Comparison of ENCODE assay signal across 10 cellular contexts in genomic region chr9:101487443-101487855, GRCh38. TPM values are rescaled to one million over a fixed set of nuclear protein-coding genes. Genes with fewer than 3 reads are reported as not detected.
A peak's percentile ranks its signal among the peaks of the same experiment; 100 is the strongest.
DNase-seq lines count a peak whose midpoint lies in the region; ATAC-seq, FAIRE-seq and TF ChIP-seq lines count a peak whose summit lies in the region.
"Had no signal": no experiment of that assay in that cellular context is flagged by ENCODE, and none has a peak within 500 bp of the region (broad histone marks: within the 10 kb centered on the region; RNA-seq: fewer than 3 reads in every experiment).

No MANE protein-coding gene starts in this region.

- dilution Hi-C loops in keratinocyte (cut with MboI; ENCODE audit: extremely low pct_ligation_motif_present, low sequenced_read_pairs) = no loop called here

- H2AFZ ChIP-seq in astrocyte (ENCODE audit: low read depth, low read length) (peak overlapping the region; percentile 96), keratinocyte (ENCODE audit: control insufficient read depth, low read length) (peak overlapping the region; percentile 89)

- H3K9me3 ChIP-seq in HUES64 (ENCODE audit: insufficient read depth, low read depth, low read length) (no peaks in the 10 kb centered on the region), astrocyte (ENCODE audit: insufficient read depth, low read depth, low read length) (no peaks in the 10 kb centered on the region), keratinocyte (ENCODE audit: control insufficient read depth, low read depth, low read length) (no peaks in the 10 kb centered on the region), T-helper 17 cell (ENCODE audit: control insufficient read depth, low read length, poor library complexity, severe bottlenecking) (no peaks in the 10 kb centered on the region)

- H3K27me3 Mint-ChIP-seq in astrocyte (ENCODE audit: low read depth, unreplicated experiment) (no peaks in the 10 kb centered on the region), T-helper 17 cell (peaks cover 61% of the 10 kb centered on the region)

- H3K4me1 Mint-ChIP-seq in astrocyte (ENCODE audit: low read depth, unreplicated experiment) (peaks cover 2% of the 10 kb centered on the region), T-helper 17 cell (peaks cover 4% of the 10 kb centered on the region)

- H3K36me3 Mint-ChIP-seq in astrocyte (ENCODE audit: low read depth, unreplicated experiment) (no peaks in the 10 kb centered on the region), T-helper 17 cell (ENCODE audit: low read depth) (peaks cover 2% of the 10 kb centered on the region)

- no peak for DNase-seq in astrocyte (ENCODE audit: low read depth)
- no peak for DNase-seq in keratinocyte (ENCODE audit: low read depth, low spot score)
- DNase-seq in NCI-H2196 (lab: John Stamatoyannopoulos, UW; ENCODE audit: unreplicated experiment) = no peak
- DNase-seq in T-helper 17 cell = no peak
- DNase-seq: T1000 had no signal

- no peaks in the 10 kb centered on the region for H3K9me1 ChIP-seq in keratinocyte (ENCODE audit: control insufficient read depth, extremely low read depth, insufficient read depth, low read length)

- no peaks in the 10 kb centered on the region for H3K36me3 ChIP-seq in HUES64 (ENCODE audit: insufficient read depth, low read length)
- no peaks in the 10 kb centered on the region for H3K36me3 ChIP-seq in astrocyte (ENCODE audit: insufficient read depth, low read length)
- H3K36me3 ChIP-seq in keratinocyte (ENCODE audit: control insufficient read depth in 2 of 2, extremely low read depth in 1 of 2, insufficient read depth in 2 of 2, low read length in 2 of 2) = no peaks in the 10 kb centered on the region

- H3K4me2 ChIP-seq in astrocyte (ENCODE audit: low read length) = peak overlapping the region; percentile 99
- H3K4me2 ChIP-seq in keratinocyte (ENCODE audit: control insufficient read depth, extremely low read depth, insufficient read depth, low read depth, low read length) = peak overlapping the region; percentile 85

- 70% methylated on average over 9 of the region's 9 CpGs for WGBS in HUES64

- H3K4me3 ChIP-seq in HUES64 (ENCODE audit: low read length) (peak overlapping the region; percentile 79), astrocyte (ENCODE audit: insufficient read depth, low read depth, low read length) (peak overlapping the region; percentile 75), keratinocyte (ENCODE audit: control insufficient read depth in 2 of 3, extremely low read depth in 1 of 3, insufficient read depth in 2 of 3, low read depth in 1 of 3, low read length in 3 of 3) (peak overlapping the region in 2 of 3 experiments; percentile 72 to 80), skin epidermis (peak overlapping the region in 4 of 7 experiments; percentile 42 to 67 (median 58))
- H3K4me3 ChIP-seq: GM12878 had no signal

- H4K20me1 ChIP-seq in astrocyte (ENCODE audit: insufficient read depth, low read length) (no peaks in the 10 kb centered on the region), keratinocyte (ENCODE audit: control insufficient read depth, extremely low read depth, insufficient read depth, low read length) (no peaks in the 10 kb centered on the region)

- no peak for ATAC-seq in GM18517 (IDR thresholded peaks at IDR 0.05; ENCODE audit: unreplicated experiment)
- ATAC-seq in T-helper 17 cell = no peak
- no peak for ATAC-seq in HG03460 (IDR thresholded peaks at IDR 0.05; ENCODE audit: unreplicated experiment)
- ATAC-seq: GM12878 had no signal

- H3K9me3 Mint-ChIP-seq in astrocyte (ENCODE audit: unreplicated experiment) = no peaks in the 10 kb centered on the region

- H3K4me3 Mint-ChIP-seq in astrocyte (ENCODE audit: unreplicated experiment) = peak overlapping the region; percentile 95
- no peak overlapping the region for H3K4me3 Mint-ChIP-seq in T-helper 17 cell

- H3K27ac Mint-ChIP-seq in astrocyte (ENCODE audit: unreplicated experiment) (no peak overlapping the region), T-helper 17 cell (no peak overlapping the region)

- TF ChIP-seq CTCF in astrocyte (IDR thresholded peaks at IDR 0.05; ENCODE audit: insufficient read depth, low read depth, low read length) (no peak), keratinocyte (optimal IDR thresholded peaks at IDR 0.05 in 1 of 3, IDR thresholded peaks at IDR 0.05 in 1 of 3, conservative IDR thresholded peaks at IDR 0.05 in 1 of 3; ENCODE audit: extremely low read depth in 1 of 3, insufficient read depth in 2 of 3, low read length in 3 of 3) (no peak)

- peaks cover 8% of the 10 kb centered on the region for H3K4me1 ChIP-seq in HUES64 (ENCODE audit: insufficient read depth, low read length)
- H3K4me1 ChIP-seq in astrocyte (ENCODE audit: insufficient read depth, low read length) = no peaks in the 10 kb centered on the region
- peaks cover 13% of the 10 kb centered on the region for H3K4me1 ChIP-seq in keratinocyte (ENCODE audit: control insufficient read depth, extremely low read depth, insufficient read depth, low read length)

- H3K27me3 ChIP-seq in HUES64 (ENCODE audit: insufficient read depth, low read length) (peaks cover 20% of the 10 kb centered on the region), astrocyte (ENCODE audit: insufficient read depth, low read length) (no peaks in the 10 kb centered on the region), keratinocyte (ENCODE audit: control insufficient read depth, extremely low read depth, insufficient read depth, low read length) (no peaks in the 10 kb centered on the region)

- H3K79me2 ChIP-seq in astrocyte (ENCODE audit: insufficient read depth, low read length) (no peaks in the 10 kb centered on the region), keratinocyte (ENCODE audit: control insufficient read depth, insufficient read depth, low read length) (peaks cover 2% of the 10 kb centered on the region)

- FAIRE-seq in astrocyte (lab: Jason Lieb, UNC) (no peak), keratinocyte (lab: Jason Lieb, UNC) (no peak)
- FAIRE-seq: GM12878 had no signal

- H3K9ac ChIP-seq in HUES64 (ENCODE audit: low read depth, low read length) (peak overlapping the region; percentile 76), astrocyte (ENCODE audit: low read length) (peak overlapping the region; percentile 74), keratinocyte (ENCODE audit: control insufficient read depth, extremely low read depth, insufficient read depth, low read length) (peak overlapping the region; percentile 74)

- H3K27ac ChIP-seq in HUES64 (ENCODE audit: low read depth, low read length) (no peak overlapping the region), astrocyte (ENCODE audit: low read depth, low read length) (no peak overlapping the region), keratinocyte (ENCODE audit: control insufficient read depth, insufficient read depth, low read length) (peak overlapping the region; percentile 66), skin epidermis (peak overlapping the region in 17 of 21 experiments; percentile 65 to 94 (median 87))

RNA-seq across cellular contexts. Expression of gene RNF20, which starts 46.2 kb away (rescaled TPM):
- 31.2 TPM for polyA plus RNA-seq in HUES64 (2013, experiment 1 of 2)
- polyA plus RNA-seq in HUES64 (2013, experiment 2 of 2) = 31.1 TPM
- total RNA-seq in astrocyte (42.8 and 50.5 TPM in 2 replicates), T-helper 17 cell (10 to 100 TPM; 29.8 to 34.9 TPM)
- 19.4 to 28.8 TPM (median 21.6 TPM) in 3 replicates for polyA plus RNA-seq in keratinocyte
- polyA plus RNA-seq in keratinocyte (2011; ENCODE audit: low read depth) = 54.6 TPM
- 15.7 and 23.2 TPM in 2 replicates for polyA plus RNA-seq in keratinocyte (2011; cell fraction: cytosol; rRNA removed)
- 19.7 and 29.0 TPM in 2 replicates for polyA plus RNA-seq in keratinocyte (2011; cell fraction: nucleus; rRNA removed)
- polyA plus RNA-seq in keratinocyte (2012; ENCODE audit: low replicate concordance) = 13.9 and 26.0 TPM in 2 replicates
- polyA minus RNA-seq in keratinocyte = 14.3 to 44.5 TPM (median 27.2 TPM) in 3 replicates
- polyA minus RNA-seq in keratinocyte (2011; cell fraction: cytosol; rRNA and poly(A)+ RNA removed) = 9.2 TPM
- polyA minus RNA-seq in keratinocyte (2011; cell fraction: nucleus; rRNA and poly(A)+ RNA removed) = 9.4 and 19.6 TPM in 2 replicates

RNA-seq across cellular contexts. Expression of gene ALDOB, which starts 51.9 kb away (rescaled TPM):
- polyA plus RNA-seq in HUES64 (2013, experiment 1 of 2) = not detected
- 0.19 TPM for polyA plus RNA-seq in HUES64 (2013, experiment 2 of 2)
- total RNA-seq in astrocyte (not detected in 2 replicates), T-helper 17 cell (not detected)
- polyA plus RNA-seq in keratinocyte = not detected in 3 replicates
- polyA plus RNA-seq in keratinocyte (2011; ENCODE audit: low read depth) = not detected
- polyA plus RNA-seq in keratinocyte (2011; cell fraction: cytosol; rRNA removed) = not detected in 2 replicates
- polyA plus RNA-seq in keratinocyte (2011; cell fraction: nucleus; rRNA removed) = not detected in 2 replicates
- polyA plus RNA-seq in keratinocyte (2012; ENCODE audit: low replicate concordance) = 0.11 TPM in 1 of 2 replicates, not detected in the other
- polyA minus RNA-seq in keratinocyte = not detected in 3 replicates
- not detected for polyA minus RNA-seq in keratinocyte (2011; cell fraction: cytosol; rRNA and poly(A)+ RNA removed)
- polyA minus RNA-seq in keratinocyte (2011; cell fraction: nucleus; rRNA and poly(A)+ RNA removed) = not detected in 2 replicates

Comparison
In these comparisons a context has a peak if more than half of its experiments do, and no peak if none do; other contexts are left out.
1. H3K27ac ChIP-seq: peak in keratinocyte (single experiment) and skin epidermis (17 of 21); none in HUES64 (single experiment) and astrocyte (single experiment).
2. Peak in every context shown above with its lines, with median percentiles within 50 percentile points of each other: H3K4me3 ChIP-seq and H3K9ac ChIP-seq.